Comparison of ENCODE assay signal across 1 cellular context in the genomic region with DNA sequence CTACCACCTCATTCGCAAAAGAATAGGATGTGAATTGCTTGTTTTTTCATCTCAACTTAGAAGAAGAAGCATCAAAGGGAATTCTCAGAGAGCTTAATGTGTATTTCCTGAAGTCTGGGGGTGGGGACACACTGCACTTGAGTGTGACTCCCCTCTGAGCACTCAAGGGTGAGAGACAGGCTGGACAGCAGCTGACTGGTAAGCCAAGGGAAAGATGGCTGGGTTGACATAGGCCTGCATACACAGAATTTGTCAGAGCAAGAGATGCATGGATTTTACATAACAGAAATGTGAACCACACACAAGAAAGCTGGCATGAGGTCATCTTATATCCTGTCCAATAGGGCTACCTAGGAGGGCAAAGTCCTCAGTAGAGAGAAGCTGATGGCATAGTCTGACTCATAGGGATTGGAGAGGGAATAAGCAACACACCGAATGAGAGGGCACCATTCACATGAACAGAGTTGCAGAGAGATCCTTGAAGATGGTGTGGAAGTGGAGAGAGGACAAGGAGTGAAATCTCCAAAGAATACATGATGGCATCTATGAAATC.
TF ChIP-seq lines count a peak whose summit lies in the region.

No MANE protein-coding gene starts in this region.

TF ChIP-seq in WTC11, 78 proteins besides CTCF, POLR2A, EP300 and RAD21 (continued from another document):
- no peak for TF ChIP-seq NFYB (CRISPR knock-in tag; conservative IDR thresholded peaks at IDR 0.05; ENCODE audit: low read depth)
- TF ChIP-seq FOXK1 (CRISPR knock-in tag; IDR thresholded peaks at IDR 0.05): no peak
- no peak for TF ChIP-seq FOXP4 (CRISPR knock-in tag; IDR thresholded peaks at IDR 0.05)
- TF ChIP-seq KAT7 (CRISPR knock-in tag; IDR thresholded peaks at IDR 0.05; ENCODE audit: borderline replicate concordance): no peak
- TF ChIP-seq JUN (CRISPR knock-in tag; IDR thresholded peaks at IDR 0.05): no peak
